ENCODE assay signal across 8 cellular contexts in the genomic region with DNA sequence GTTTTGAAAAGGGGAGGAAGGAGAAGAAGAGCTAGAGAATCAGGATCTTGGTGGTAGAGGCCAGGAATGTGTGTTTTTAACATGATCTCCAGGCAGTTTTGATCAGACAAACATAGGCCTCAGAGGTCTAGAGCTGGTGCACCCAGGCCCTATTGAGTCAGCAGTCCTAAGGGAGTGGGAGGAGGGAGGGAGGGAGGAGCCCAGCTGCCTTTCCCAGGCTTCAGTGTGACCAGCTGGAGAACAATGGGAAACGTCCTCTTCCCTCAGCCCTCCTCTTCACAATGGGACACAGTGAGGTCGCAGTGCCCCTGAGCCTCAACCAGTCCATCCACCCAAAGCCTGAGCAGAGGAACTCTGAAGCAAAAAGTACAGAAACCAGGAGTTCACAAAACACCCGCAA. TPM values are rescaled to one million over a fixed set of nuclear protein-coding genes. Genes with fewer than 3 reads are reported as not detected.
A peak's percentile ranks its signal among the peaks of the same experiment; 100 is the strongest.
DNase-seq lines count a peak whose midpoint lies in the region; FAIRE-seq and TF ChIP-seq lines count a peak whose summit lies in the region.

No MANE protein-coding gene starts in this region.

- H3K4me2 ChIP-seq in endothelial cell of umbilical vein (ENCODE audit: insufficient read depth, low read length): no peak overlapping the region

- TF ChIP-seq CTCF in endothelial cell of umbilical vein (IDR thresholded peaks at IDR 0.05; ENCODE audit: extremely low read depth in 1 of 2, insufficient read depth in 1 of 2, low read depth in 1 of 2, low read length in 2 of 2): no peak
- TF ChIP-seq CTCF in lower leg skin (IDR thresholded peaks at IDR 0.05): no peak

- no peaks in the 10 kb centered on the region for H3K36me3 ChIP-seq in endothelial cell of umbilical vein (ENCODE audit: control insufficient read depth in 2 of 2, extremely low read depth in 1 of 2, insufficient read depth in 2 of 2, low read length in 2 of 2)
- no peaks in the 10 kb centered on the region for H3K36me3 ChIP-seq in mucosa of rectum (ENCODE audit: control insufficient read depth in 2 of 2, insufficient read depth in 2 of 2, low read length in 2 of 2)

- H3K4me1 ChIP-seq in endothelial cell of umbilical vein (ENCODE audit: control insufficient read depth, extremely low read depth, insufficient read depth, low read length) (no peaks in the 10 kb centered on the region), mucosa of rectum (ENCODE audit: control insufficient read depth in 2 of 2, insufficient read depth in 2 of 2, low read length in 2 of 2) (peaks cover 13 to 25% of the 10 kb centered on the region in 2 donors)

- no peaks in the 10 kb centered on the region for H3K79me2 ChIP-seq in endothelial cell of umbilical vein (ENCODE audit: control insufficient read depth, insufficient read depth, low read length)

- no peaks in the 10 kb centered on the region for H3K9me1 ChIP-seq in endothelial cell of umbilical vein (replicated peaks; ENCODE audit: control insufficient read depth, extremely low read depth, insufficient read depth, low read length)

- H3K9ac ChIP-seq in endothelial cell of umbilical vein (replicated peaks; ENCODE audit: extremely low read depth, insufficient read depth, low read length) (no peak overlapping the region), mucosa of rectum (ENCODE audit: low read depth in 1 of 2, low read length in 2 of 2) (peak overlapping the region; percentile 17 to 36)

- 59 to 69% methylated on average over 3 of the region's 3 CpGs for whole genome bisulfite sequencing in lower leg skin, 2 donors

- H2AFZ ChIP-seq in endothelial cell of umbilical vein (ENCODE audit: low read depth, low read length): peak overlapping the region; percentile 54

- TF ChIP-seq POLR2A in endothelial cell of umbilical vein (IDR thresholded peaks at IDR 0.05; ENCODE audit: low read depth, low read length) (no peak), lower leg skin (IDR thresholded peaks at IDR 0.05) (no peak)

- H3K27ac ChIP-seq in endothelial cell of umbilical vein (ENCODE audit: insufficient read depth, low read depth, low read length): no peak overlapping the region
- H3K27ac ChIP-seq in mucosa of rectum (ENCODE audit: low read depth in 2 of 2, low read length in 2 of 2): peak overlapping the region; percentile 46 to 63

- dilution Hi-C loops in endothelial cell of umbilical vein (cut with MboI; ENCODE audit: extremely low pct_ligation_motif_present, low sequenced_read_pairs): no loop called here

- in situ Hi-C loops in KBM-7 (cut with MboI; ENCODE audit: low pct_unique_long_range_greater_than_20kb, low sequenced_read_pairs) (no loop called here), G401 (cut with HindIII; ENCODE audit: low sequenced_read_pairs) (no loop called here)

- no peaks in the 10 kb centered on the region for H3K9me3 ChIP-seq in endothelial cell of umbilical vein (replicated peaks; ENCODE audit: control insufficient read depth, insufficient read depth, low read length)
- H3K9me3 ChIP-seq in mucosa of rectum (ENCODE audit: control insufficient read depth in 2 of 2, low read length in 2 of 2): no peaks in the 10 kb centered on the region

- POLR2A ChIA-PET in endothelial cell of umbilical vein (lab: Charles Lee): interaction anchor here (0.5 kb wide), 1 partner anchor 105 kb away, joined by 3 read pairs; no protein-coding TSS in a partner anchor

- DNase-seq in Ammon's horn (ENCODE audit: low spot score): peak; percentile 92
- peak; percentile 70 for DNase-seq in NCI-H748 (lab: John Stamatoyannopoulos, UW; ENCODE audit: unreplicated experiment)
- DNase-seq in endothelial cell of umbilical vein (ENCODE audit: low read depth, low spot score): peak; percentile 57
- no peak for DNase-seq in stimulated activated CD4-positive, alpha-beta T cell treated with anti-CD3 and anti-CD28 coated beads, Interleukin-4, amount 100 ng/mL, for 4 hours
- no peak for DNase-seq in KBM-7
- DNase-seq in G401 (ENCODE audit: low spot score): no peak
- DNase-seq in lower leg skin (ENCODE audit: low spot score in 2 of 2): no peak

- H3K4me3 ChIP-seq in endothelial cell of umbilical vein (replicated peaks in 1 of 3; ENCODE audit: insufficient read depth in 1 of 3, low read depth in 1 of 3, low read length in 3 of 3) (no peak overlapping the region), mucosa of rectum (ENCODE audit: low read length in 2 of 2) (no peak overlapping the region), lower leg skin (ENCODE audit: low read depth, poor library complexity, severe bottlenecking) (no peak overlapping the region)

- no peaks in the 10 kb centered on the region for H4K20me1 ChIP-seq in endothelial cell of umbilical vein (replicated peaks; ENCODE audit: control insufficient read depth, extremely low read depth, insufficient read depth, low read length)

- CTCF ChIA-PET in endothelial cell of umbilical vein (lab: Charles Lee): interaction anchor here (0.8 to 1.0 kb wide), 3 partner anchors 39 to 50 kb away, joined by 3 to 5 read pairs (median 3); a partner anchor contains a TSS

- intact Hi-C loops in endothelial cell of umbilical vein (cut with micrococcal nuclease) (no loop called here), lower leg skin (cut with DNase I; ENCODE audit: low total_unique reads) (no loop called here)

- no TSS peak for BruUV-seq in endothelial cell of umbilical vein (replicated peaks; lab: Mats Ljungman, UMichigan)

- peak; percentile 92 for FAIRE-seq in endothelial cell of umbilical vein (lab: Jason Lieb, UNC)

- H3K27me3 ChIP-seq in endothelial cell of umbilical vein (ENCODE audit: control insufficient read depth in 2 of 2, insufficient read depth in 2 of 2, low read length in 2 of 2): peaks cover 0 to 3% of the 10 kb centered on the region in 2 experiments
- H3K27me3 ChIP-seq in mucosa of rectum (ENCODE audit: control insufficient read depth in 2 of 2, insufficient read depth in 2 of 2, low read length in 2 of 2): no peaks in the 10 kb centered on the region

TF ChIP-seq in endothelial cell of umbilical vein, 7 proteins besides CTCF, POLR2A, EP300 and RAD21:
- TF ChIP-seq MYC (IDR thresholded peaks at IDR 0.05; ENCODE audit: low read depth, low read length) (no peak), FOS (IDR thresholded peaks at IDR 0.05; ENCODE audit: borderline replicate concordance, insufficient read depth, low read length) (no peak), GATA2 (IDR thresholded peaks at IDR 0.05; ENCODE audit: insufficient read depth, insufficient read length, low read depth, low read length) (no peak), POLR2AphosphoS5 (IDR thresholded peaks at IDR 0.05; ENCODE audit: insufficient read depth, low read depth, low read length) (no peak), JUN (IDR thresholded peaks at IDR 0.05; ENCODE audit: borderline replicate concordance, insufficient read depth, insufficient read length, low read depth) (no peak), EZH2 (IDR thresholded peaks at IDR 0.05; ENCODE audit: borderline replicate concordance, low read depth, low read length, severe bottlenecking) (no peak)
- TF ChIP-seq, protein P1, sequence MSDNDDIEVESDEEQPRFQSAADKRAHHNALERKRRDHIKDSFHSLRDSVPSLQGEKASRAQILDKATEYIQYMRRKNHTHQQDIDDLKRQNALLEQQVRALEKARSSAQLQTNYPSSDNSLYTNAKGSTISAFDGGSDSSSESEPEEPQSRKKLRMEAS (IDR thresholded peaks at IDR 0.05; ENCODE audit: insufficient read depth, insufficient read length): no peak

RNA-seq across cellular contexts. Expression of gene ELAPOR1, which starts 37.2 kb away (rescaled TPM):
- total RNA-seq in endothelial cell of umbilical vein (1.0 and 1.1 TPM in 2 replicates), lower leg skin (10 to 100 TPM; 16.4 to 60.0 (median 33.9) TPM)
- polyA plus RNA-seq in endothelial cell of umbilical vein: 0.92 and 1.1 TPM in 2 replicates
- polyA plus RNA-seq in endothelial cell of umbilical vein (2011; cell fraction: cytosol; rRNA removed): 1.0 and 1.1 TPM in 2 replicates
- polyA plus RNA-seq in endothelial cell of umbilical vein (2011; cell fraction: nucleus; rRNA removed): 1.3 TPM in 2 replicates
- 0.48 and 1.3 TPM in 2 replicates for polyA plus RNA-seq in endothelial cell of umbilical vein (2012)
- 0.97 and 1.1 TPM in 2 replicates for polyA minus RNA-seq in endothelial cell of umbilical vein
- polyA minus RNA-seq in endothelial cell of umbilical vein (2011; cell fraction: cytosol; rRNA and poly(A)+ RNA removed): 1.6 TPM
- 0.87 and 1.3 TPM in 2 replicates for polyA minus RNA-seq in endothelial cell of umbilical vein (2011; cell fraction: nucleus; rRNA and poly(A)+ RNA removed)
- not detected in 2 replicates for total RNA-seq in G401 (2014; rRNA removed; shearing (Covaris generic))

Comparison
In these comparisons a context has a peak if more than half of its experiments do, and no peak if none do; other contexts are left out.
1. DNase-seq: peak in Ammon's horn (single experiment), NCI-H748 (single experiment) and endothelial cell of umbilical vein (single experiment); none in stimulated activated CD4-positive, alpha-beta T cell treated with anti-CD3 and anti-CD28 coated beads, Interleukin-4, amount 100 ng/mL, for 4 hours (0 of 2), KBM-7 (single experiment), G401 (single experiment) and lower leg skin (0 of 2).